Comparison of ENCODE assay signal across 28 cellular contexts in genomic region chr6:135993321-135993720, GRCh38.
"Had no signal": no experiment of that assay in that cellular context is flagged by ENCODE, and none has a peak within 500 bp of the region (broad histone marks: within the 10 kb centered on the region; RNA-seq: fewer than 3 reads in every experiment).

No MANE protein-coding gene starts in this region.

- H3K4me3 ChIP-seq: ascending aorta, body of pancreas had no signal

- H3K4me1 ChIP-seq: ascending aorta had no signal

- ATAC-seq: activated CD8-positive, alpha-beta T cell treated with anti-CD3 and anti-CD28 coated beads, Interleukin-2, amount 10 ng/mL, durations not matched to agents 7 days and 5 days; activated naive CD8-positive, alpha-beta T cell treated with anti-CD3 and anti-CD28 coated beads, Interleukin-2, amount 50 U/mL, for 24 hours; body of pancreas; WTC11 had no signal

- H3K27ac Mint-ChIP-seq: activated CD8-positive, alpha-beta T cell treated with anti-CD3 and anti-CD28 coated beads, Interleukin-2, amount 10 ng/mL, durations not matched to agents 7 days and 5 days; activated naive CD4-positive, alpha-beta T cell treated with anti-CD3 and anti-CD28 coated beads, Interleukin-2, amount 50 U/mL, for 24 hours; activated naive CD8-positive, alpha-beta T cell treated with anti-CD3 and anti-CD28 coated beads, Interleukin-2, amount 50 U/mL, for 24 hours; activated T-helper 1 cell treated with anti-CD3 and anti-CD28 coated beads, Interleukin-12 subunit alpha, Interleukin-12 subunit beta, Interleukin-2, Interleukin-4 antibody, amounts not matched to agents 30 ng/mL and 10 ng/mL and 1 ng/mL, durations not matched to agents 14 hours and 24 hours and 36 hours; T-helper 1 cell treated with Interleukin-12 subunit alpha and Interleukin-12 subunit beta and Interleukin-4 antibody, amounts not matched to agents 30 μg/mL and 1 μg/mL, for 36 hours; WTC11 had no signal

- H3K27me3 ChIP-seq: ascending aorta, body of pancreas had no signal

- H3K36me3 ChIP-seq: ascending aorta had no signal

- H3K27ac ChIP-seq: ascending aorta, body of pancreas had no signal

- H3K36me3 Mint-ChIP-seq: activated naive CD4-positive, alpha-beta T cell treated with anti-CD3 and anti-CD28 coated beads, Interleukin-2, amount 50 U/mL, for 24 hours; WTC11 had no signal

- H3K9me3 ChIP-seq: ascending aorta, body of pancreas had no signal

- H3K27me3 Mint-ChIP-seq: activated naive CD8-positive, alpha-beta T cell treated with anti-CD3 and anti-CD28 coated beads, Interleukin-2, amount 50 U/mL, for 24 hours had no signal

- H3K4me3 Mint-ChIP-seq: activated CD8-positive, alpha-beta T cell treated with anti-CD3 and anti-CD28 coated beads, Interleukin-2, amount 10 ng/mL, durations not matched to agents 7 days and 5 days; activated naive CD4-positive, alpha-beta T cell treated with anti-CD3 and anti-CD28 coated beads, Interleukin-2, amount 50 U/mL, for 24 hours; activated naive CD8-positive, alpha-beta T cell treated with anti-CD3 and anti-CD28 coated beads, Interleukin-2, amount 50 U/mL, for 24 hours; activated T-helper 1 cell treated with anti-CD3 and anti-CD28 coated beads, Interleukin-12 subunit alpha, Interleukin-12 subunit beta, Interleukin-2, Interleukin-4 antibody, amounts not matched to agents 30 ng/mL and 10 ng/mL and 1 ng/mL, durations not matched to agents 14 hours and 24 hours and 36 hours; T-helper 1 cell treated with Interleukin-12 subunit alpha and Interleukin-12 subunit beta and Interleukin-4 antibody, amounts not matched to agents 30 μg/mL and 1 μg/mL, for 36 hours; WTC11 had no signal

- H3K4me1 Mint-ChIP-seq: activated naive CD4-positive, alpha-beta T cell treated with anti-CD3 and anti-CD28 coated beads, Interleukin-2, amount 50 U/mL, for 24 hours; activated naive CD8-positive, alpha-beta T cell treated with anti-CD3 and anti-CD28 coated beads, Interleukin-2, amount 50 U/mL, for 24 hours; WTC11 had no signal

- H3K9me3 Mint-ChIP-seq: activated naive CD4-positive, alpha-beta T cell treated with anti-CD3 and anti-CD28 coated beads, Interleukin-2, amount 50 U/mL, for 24 hours; activated naive CD8-positive, alpha-beta T cell treated with anti-CD3 and anti-CD28 coated beads, Interleukin-2, amount 50 U/mL, for 24 hours had no signal

- DNase-seq: activated CD4-positive, alpha-beta T cell treated with anti-CD3 and anti-CD28 coated beads for 48 hours; activated CD4-positive, alpha-beta T cell treated with anti-CD3 and anti-CD28 coated beads, Interleukin-2, amount 50 U/mL, for 4 hours; activated CD4-positive, CD25-positive, alpha-beta regulatory T cell treated with anti-CD3 and anti-CD28 coated beads, Interleukin-2, amount 50 U/mL, for 72 hours; activated CD8-positive, alpha-beta memory T cell treated with anti-CD3 and anti-CD28 coated beads, Interleukin-2, amount 50 U/mL, for 48 hours; activated CD8-positive, alpha-beta T cell treated with anti-CD3 and anti-CD28 coated beads, Interleukin-2, amount 10 ng/mL, durations not matched to agents 7 days and 5 days; activated effector memory CD4-positive, alpha-beta T cell treated with Interleukin-2 at 50 U/mL for 16 hours; activated naive CD4-positive, alpha-beta T cell; activated naive CD8-positive, alpha-beta T cell treated with anti-CD3 and anti-CD28 coated beads, Interleukin-2, amount 50 U/mL, for 24 hours; activated T-cell treated with anti-CD3 and anti-CD28 coated beads, Interleukin-2, amount 50 U/mL, for 1 hour; amniotic stem cell; body of pancreas; central memory CD4-positive, alpha-beta T cell; Kasumi-1; KBM-7; NCI-H1092 treated with DMSO at 0.1 percent for 48 hours; NCI-H1417 treated with DMSO at 0.1 percent for 48 hours; NCI-H1694; NCI-H2029; NCI-H2107; NCI-H510A treated with DMSO at 0.1 percent for 48 hours; NCI-H69; NK-92 treated with Interleukin-12 subunit alpha and Interleukin-12 subunit beta, amount 100 ng/mL, for 24 hours; SHP77 treated with DMSO at 0.1 percent for 48 hours had no signal
